ENCODE assay signal across 9 cellular contexts in genomic region chr5:142065273-142065672, GRCh38. TPM values are rescaled to one million over a fixed set of nuclear protein-coding genes. Genes with fewer than 3 reads are reported as not detected.
A peak's percentile ranks its signal among the peaks of the same experiment; 100 is the strongest.
DNase-seq lines count a peak whose midpoint lies in the region; TF ChIP-seq lines count a peak whose summit lies in the region.
"Had no signal": no experiment of that assay in that cellular context is flagged by ENCODE, and none has a peak within 500 bp of the region (broad histone marks: within the 10 kb centered on the region; RNA-seq: fewer than 3 reads in every experiment).

No MANE protein-coding gene starts in this region.

- CTCF ChIA-PET in activated naive CD4-positive, alpha-beta T cell treated with anti-CD3 and anti-CD28 coated beads, Interleukin-2, amount 10 ng/mL, durations not matched to agents 7 days and 5 days (lab: Charles Lee) = interaction anchor here (1.8 kb wide), 1 partner anchor 75 kb away, joined by 3 read pairs; no protein-coding TSS in a partner anchor

- peaks cover 25% of the 10 kb centered on the region for H3K4me1 Mint-ChIP-seq in nephron progenitor cell
- H3K4me1 Mint-ChIP-seq in activated naive CD4-positive, alpha-beta T cell treated with anti-CD3 and anti-CD28 coated beads, Interleukin-2, amount 10 ng/mL, durations not matched to agents 7 days and 5 days = peaks cover 22% of the 10 kb centered on the region

- H3K9me3 Mint-ChIP-seq in nephron progenitor cell = no peaks in the 10 kb centered on the region
- H3K9me3 Mint-ChIP-seq in activated naive CD4-positive, alpha-beta T cell treated with anti-CD3 and anti-CD28 coated beads, Interleukin-2, amount 10 ng/mL, durations not matched to agents 7 days and 5 days = no peaks in the 10 kb centered on the region

- no peak for TF ChIP-seq CTCF in nephron progenitor cell (IDR thresholded peaks at IDR 0.05)

- DNase-seq in ELF-1 (ENCODE audit: low read depth, low spot score) (peak; percentile 23), NCI-H446 treated with DMSO at 0.1 percent for 48 hours (lab: John Stamatoyannopoulos, UW) (peak; percentile 23), cerebellum (ENCODE audit: low spot score) (peak; percentile 79), nephron progenitor cell (peak; percentile 26), activated gamma-delta T cell treated with Interleukin-2 at 50 U/mL for 16 hours (no peak), NCI-H1436 (lab: John Stamatoyannopoulos, UW) (no peak)
- no peak for DNase-seq in activated naive CD4-positive, alpha-beta T cell treated with anti-CD3 and anti-CD28 coated beads, Interleukin-2, amount 10 ng/mL, durations not matched to agents 7 days and 5 days
- DNase-seq in activated CD4-positive, CD25-positive, alpha-beta regulatory T cell treated with anti-CD3 and anti-CD28 coated beads, Interleukin-2, amount 50 U/mL, for 72 hours = no peak
- DNase-seq: NCI-H526 treated with DMSO at 0.1 percent for 48 hours had no signal

- H3K36me3 Mint-ChIP-seq in nephron progenitor cell (ENCODE audit: low read depth) = no peaks in the 10 kb centered on the region
- H3K36me3 Mint-ChIP-seq in activated naive CD4-positive, alpha-beta T cell treated with anti-CD3 and anti-CD28 coated beads, Interleukin-2, amount 10 ng/mL, durations not matched to agents 7 days and 5 days = no peaks in the 10 kb centered on the region

- H3K27ac Mint-ChIP-seq in nephron progenitor cell = no peak overlapping the region
- H3K27ac Mint-ChIP-seq in activated naive CD4-positive, alpha-beta T cell treated with anti-CD3 and anti-CD28 coated beads, Interleukin-2, amount 10 ng/mL, durations not matched to agents 7 days and 5 days = no peak overlapping the region

- peaks cover 22% of the 10 kb centered on the region for H3K27me3 Mint-ChIP-seq in nephron progenitor cell (ENCODE audit: low read depth, poor library complexity)
- H3K27me3 Mint-ChIP-seq in activated naive CD4-positive, alpha-beta T cell treated with anti-CD3 and anti-CD28 coated beads, Interleukin-2, amount 10 ng/mL, durations not matched to agents 7 days and 5 days = peaks cover 14% of the 10 kb centered on the region

- no peak overlapping the region for H3K4me3 Mint-ChIP-seq in nephron progenitor cell
- H3K4me3 Mint-ChIP-seq in activated naive CD4-positive, alpha-beta T cell treated with anti-CD3 and anti-CD28 coated beads, Interleukin-2, amount 10 ng/mL, durations not matched to agents 7 days and 5 days = no peak overlapping the region

RNA-seq across cellular contexts. Expression of gene NDFIP1, which starts 43.3 kb away (rescaled TPM):
- total RNA-seq in cerebellum = 153 TPM

RNA-seq across cellular contexts. Expression of gene GNPDA1, which starts 52.4 kb away (rescaled TPM):
- total RNA-seq in cerebellum = 21.1 TPM

Comparison
In these comparisons a context has a peak if more than half of its experiments do, and no peak if none do; other contexts are left out.
1. DNase-seq: peak in ELF-1 (single experiment), NCI-H446 treated with DMSO at 0.1 percent for 48 hours (single experiment), cerebellum (single experiment) and nephron progenitor cell (single experiment); none in activated naive CD4-positive, alpha-beta T cell treated with anti-CD3 and anti-CD28 coated beads, Interleukin-2, amount 10 ng/mL, durations not matched to agents 7 days and 5 days (single experiment), activated CD4-positive, CD25-positive, alpha-beta regulatory T cell treated with anti-CD3 and anti-CD28 coated beads, Interleukin-2, amount 50 U/mL, for 72 hours (single experiment), activated gamma-delta T cell treated with Interleukin-2 at 50 U/mL for 16 hours (single experiment) and NCI-H1436 (single experiment).